12 cellular contexts compared by ENCODE assay signal in genomic region chr11:8258771-8259170, GRCh38. TPM values are rescaled to one million over a fixed set of nuclear protein-coding genes. Genes with fewer than 3 reads are reported as not detected.
DNase-seq lines count a peak whose midpoint lies in the region; ATAC-seq, FAIRE-seq and TF ChIP-seq lines count a peak whose summit lies in the region.
"Had no signal": no experiment of that assay in that cellular context is flagged by ENCODE, and none has a peak within 500 bp of the region (broad histone marks: within the 10 kb centered on the region; RNA-seq: fewer than 3 reads in every experiment).

No MANE protein-coding gene starts in this region.

- H3K4me1 ChIP-seq in adrenal gland (replicated peaks in 1 of 2) (peaks cover 14 to 17% of the 10 kb centered on the region in 2 donors), keratinocyte (ENCODE audit: control insufficient read depth, extremely low read depth, insufficient read depth, low read length) (peaks cover 18% of the 10 kb centered on the region)

- no peaks in the 10 kb centered on the region for H3K9me1 ChIP-seq in keratinocyte (ENCODE audit: control insufficient read depth, extremely low read depth, insufficient read depth, low read length)

- 64 to 71% (median 66%) methylated on average over 6 to 8 of the region's 8 CpGs for WGBS in adrenal gland, 4 donors

- no peaks in the 10 kb centered on the region for H3K9me3 Mint-ChIP-seq in HFFc6
- H3K9me3 Mint-ChIP-seq: activated B cell treated with CpG ODN at 0.5 μM for 24 hours; naive thymus-derived CD8-positive, alpha-beta T cell had no signal

- H3K36me3 ChIP-seq in adrenal gland (replicated peaks in 1 of 2): no peaks in the 10 kb centered on the region
- H3K36me3 ChIP-seq in keratinocyte (ENCODE audit: control insufficient read depth in 2 of 2, extremely low read depth in 1 of 2, insufficient read depth in 2 of 2, low read length in 2 of 2): no peaks in the 10 kb centered on the region

- dilution Hi-C loops in keratinocyte (cut with MboI; ENCODE audit: extremely low pct_ligation_motif_present, low sequenced_read_pairs): no loop called here

- H2AFZ ChIP-seq in keratinocyte (ENCODE audit: control insufficient read depth, low read length): no peak overlapping the region

- H3K27ac ChIP-seq in adrenal gland (no peak overlapping the region), keratinocyte (ENCODE audit: control insufficient read depth, insufficient read depth, low read length) (no peak overlapping the region)
- H3K27ac ChIP-seq: C4-2B had no signal

- intact Hi-C loops in adrenal gland (cut with DNase I): no loop called here

- peak; percentile 71 for DNase-seq in ACHN
- DNase-seq in HFFc6: peak; percentile 54
- DNase-seq in adrenal gland: peak in 5 of 7 donors; percentile 14 to 60 (median 37)
- no peak for DNase-seq in keratinocyte (ENCODE audit: low read depth, low spot score)
- DNase-seq in activated effector memory CD4-positive, alpha-beta T cell treated with Interleukin-2 at 50 U/mL for 16 hours: no peak
- no peak for DNase-seq in GM03348 (ENCODE audit: low spot score)
- DNase-seq in KG1 (lab: John Stamatoyannopoulos, UW): no peak
- DNase-seq: activated B cell treated with CpG ODN at 0.5 μM for 24 hours, NCI-H748 treated with DMSO at 0.1 percent for 48 hours had no signal

- H3K27me3 ChIP-seq in adrenal gland: peaks cover 13% of the 10 kb centered on the region
- peaks cover 33% of the 10 kb centered on the region for H3K27me3 ChIP-seq in keratinocyte (ENCODE audit: control insufficient read depth, extremely low read depth, insufficient read depth, low read length)

- no peaks in the 10 kb centered on the region for H4K20me1 ChIP-seq in keratinocyte (ENCODE audit: control insufficient read depth, extremely low read depth, insufficient read depth, low read length)

- no peak overlapping the region for H3K4me2 ChIP-seq in keratinocyte (ENCODE audit: control insufficient read depth, extremely low read depth, insufficient read depth, low read depth, low read length)

- TF ChIP-seq CTCF in HFFc6 (IDR thresholded peaks at IDR 0.05) (no peak), adrenal gland (IDR thresholded peaks at IDR 0.05) (no peak), keratinocyte (optimal IDR thresholded peaks at IDR 0.05 in 1 of 3, IDR thresholded peaks at IDR 0.05 in 1 of 3, conservative IDR thresholded peaks at IDR 0.05 in 1 of 3; ENCODE audit: extremely low read depth in 1 of 3, insufficient read depth in 2 of 3, low read length in 3 of 3) (no peak)

- no peak for TF ChIP-seq POLR2A in adrenal gland (IDR thresholded peaks at IDR 0.05)

- peak; percentile 44 for FAIRE-seq in keratinocyte (lab: Jason Lieb, UNC)

- H3K4me3 ChIP-seq in adrenal gland (no peak overlapping the region), keratinocyte (ENCODE audit: control insufficient read depth in 2 of 3, extremely low read depth in 1 of 3, insufficient read depth in 2 of 3, low read depth in 1 of 3, low read length in 3 of 3) (no peak overlapping the region)

- H3K79me2 ChIP-seq in keratinocyte (ENCODE audit: control insufficient read depth, insufficient read depth, low read length): no peaks in the 10 kb centered on the region

- in situ Hi-C loops in ACHN (cut with HindIII; ENCODE audit: low pct_ligation_motif_present, low pct_unique_long_range_greater_than_20kb, low sequenced_read_pairs): no loop called here

- H3K36me3 Mint-ChIP-seq in HFFc6 (ENCODE audit: low read depth): no peaks in the 10 kb centered on the region
- H3K36me3 Mint-ChIP-seq: naive thymus-derived CD8-positive, alpha-beta T cell had no signal

- no peaks in the 10 kb centered on the region for H3K9me3 ChIP-seq in adrenal gland (replicated peaks in 1 of 3)
- no peaks in the 10 kb centered on the region for H3K9me3 ChIP-seq in keratinocyte (ENCODE audit: control insufficient read depth, low read depth, low read length)

- ATAC-seq in HG03196 (IDR thresholded peaks at IDR 0.05; ENCODE audit: unreplicated experiment): no peak
- ATAC-seq: naive thymus-derived CD8-positive, alpha-beta T cell had no signal

- H3K27ac Mint-ChIP-seq in HFFc6: no peak overlapping the region
- H3K27ac Mint-ChIP-seq: activated B cell treated with CpG ODN at 0.5 μM for 24 hours; naive thymus-derived CD8-positive, alpha-beta T cell had no signal

- H3K4me1 Mint-ChIP-seq in HFFc6 (ENCODE audit: low read depth): peaks cover 14% of the 10 kb centered on the region

- H3K9ac ChIP-seq in keratinocyte (ENCODE audit: control insufficient read depth, extremely low read depth, insufficient read depth, low read length): no peak overlapping the region

- H3K27me3 Mint-ChIP-seq in HFFc6 (ENCODE audit: insufficient read depth): peaks cover 48% of the 10 kb centered on the region

- H3K4me3 Mint-ChIP-seq in HFFc6: no peak overlapping the region
- H3K4me3 Mint-ChIP-seq: activated B cell treated with CpG ODN at 0.5 μM for 24 hours; naive thymus-derived CD8-positive, alpha-beta T cell had no signal

RNA-seq across cellular contexts. Expression of gene LMO1, which starts 4.9 kb away (rescaled TPM):
- not detected for total RNA-seq in HFFc6 (2021; fragmentation: NEBNext Ultra II Directional; extraction: Animal tissue kit (Norgen Biotek cat#: 25700))
- 1 to 10 TPM in 2 of 8 donors, not detected in 6; 1.1 to 2.5 TPM for total RNA-seq in adrenal gland
- polyA plus RNA-seq in adrenal gland (1 to 10 TPM in 1 of 3 donors, under 1 TPM in 2; 0.22 to 1.6 (median 0.61) TPM), keratinocyte (0.08 to 0.18 TPM in 2 of 3 replicates, not detected in the other)
- polyA plus RNA-seq in keratinocyte (2011; ENCODE audit: low read depth): not detected
- polyA plus RNA-seq in keratinocyte (2011; cell fraction: cytosol; rRNA removed): not detected in 2 replicates
- polyA plus RNA-seq in keratinocyte (2011; cell fraction: nucleus; rRNA removed): not detected in 2 replicates
- polyA plus RNA-seq in keratinocyte (2012; ENCODE audit: low replicate concordance): not detected in 2 replicates
- polyA minus RNA-seq in keratinocyte: not detected in 3 replicates
- polyA minus RNA-seq in keratinocyte (2011; cell fraction: cytosol; rRNA and poly(A)+ RNA removed): not detected
- not detected in 2 replicates for polyA minus RNA-seq in keratinocyte (2011; cell fraction: nucleus; rRNA and poly(A)+ RNA removed)
- total RNA-seq: activated B cell treated with CpG ODN at 0.5 μM for 24 hours; naive thymus-derived CD8-positive, alpha-beta T cell had no signal
- polyA plus RNA-seq: naive thymus-derived CD8-positive, alpha-beta T cell had no signal

Comparison
In these comparisons a context has a peak if more than half of its experiments do, and no peak if none do; other contexts are left out.
1. DNase-seq: peak in ACHN (single experiment), HFFc6 (single experiment) and adrenal gland (5 of 7); none in keratinocyte (single experiment), activated effector memory CD4-positive, alpha-beta T cell treated with Interleukin-2 at 50 U/mL for 16 hours (single experiment), GM03348 (single experiment) and KG1 (single experiment).